Comparison of ENCODE assay signal across 8 cellular contexts in the genomic region with DNA sequence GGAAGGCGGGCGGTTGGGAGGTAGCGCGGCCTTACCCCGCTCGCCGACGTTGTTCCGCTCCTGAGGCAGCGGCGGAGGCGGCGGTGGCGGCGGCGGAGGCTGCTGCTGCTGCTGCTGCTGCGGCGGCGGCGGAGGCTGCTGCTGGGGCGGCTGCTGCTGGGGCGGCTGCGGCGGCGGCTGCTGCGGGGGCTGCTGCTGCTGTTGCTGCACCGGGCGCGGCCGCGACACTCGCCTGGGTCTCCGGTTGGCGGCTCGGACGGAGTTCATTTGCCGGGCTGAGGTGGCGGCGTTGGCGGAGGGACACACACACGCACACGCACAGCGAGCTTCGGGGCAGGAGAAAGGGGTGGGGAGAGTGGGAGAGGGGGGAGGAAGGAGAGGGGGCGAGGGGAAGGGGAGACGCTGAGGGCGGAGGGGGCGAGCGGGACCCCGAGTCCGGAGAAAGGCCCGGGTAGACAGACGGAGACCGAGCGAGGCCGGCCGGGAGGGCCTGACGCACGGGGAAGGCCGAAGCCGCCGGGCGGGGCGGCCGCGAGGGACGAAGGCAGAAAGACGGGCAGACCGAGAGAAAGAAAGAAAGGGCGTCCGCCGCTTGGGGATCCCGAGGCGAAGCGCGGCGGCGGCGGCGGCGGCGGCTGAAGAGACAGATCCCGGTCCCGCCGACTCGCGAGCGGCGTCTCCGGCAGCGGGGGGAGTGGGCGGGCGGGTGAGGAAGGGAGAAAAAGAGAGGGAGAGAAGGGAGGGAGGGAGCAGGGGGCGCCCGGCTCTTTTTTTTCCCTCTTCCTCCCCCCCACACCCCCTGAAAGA. TPM values are rescaled to one million over a fixed set of nuclear protein-coding genes. Genes with fewer than 3 reads are reported as not detected.
A peak's percentile ranks its signal among the peaks of the same experiment; 100 is the strongest.
DNase-seq lines count a peak whose midpoint lies in the region; ATAC-seq and TF ChIP-seq lines count a peak whose summit lies in the region.

No MANE protein-coding gene starts in this region.

- H3K27ac ChIP-seq in DND-41 (ENCODE audit: low read length) = peak overlapping the region; percentile 98

- peaks cover 4% of the 10 kb centered on the region; the same call in 1 of the 2 replicates for H3K36me3 ChIP-seq in DND-41 (ENCODE audit: insufficient read depth, low read length)

- H2AFZ ChIP-seq in DND-41 (ENCODE audit: low read depth, low read length) = peak overlapping the region; percentile 79

- peak overlapping the region; percentile 57 for H3K4me2 ChIP-seq in DND-41 (ENCODE audit: insufficient read depth, low read length)

- H3K9ac ChIP-seq in DND-41 (ENCODE audit: low read depth, low read length) = peak overlapping the region; percentile 94

- H3K9me3 ChIP-seq in DND-41 (ENCODE audit: insufficient read depth, low read length, severe bottlenecking) = no peaks in the 10 kb centered on the region

- H3K79me2 ChIP-seq in DND-41 (ENCODE audit: insufficient read depth, low read length) = peaks cover 51% of the 10 kb centered on the region

- DNase-seq in DND-41 (peak; percentile 72), NAMALWA (ENCODE audit: low spot score) (peak; percentile 71), cardiac fibroblast (ENCODE audit: low read depth in 2 of 2) (peak; percentile 58 to 67), islet precursor cell (peak; percentile 73), HT-29 (ENCODE audit: low spot score) (no peak)
- DNase-seq in activated CD4-positive, CD25-positive, alpha-beta regulatory T cell (lab: John Stamatoyannopoulos, UW) = peak; percentile 44 to 55 (median 48)
- DNase-seq in stimulated activated CD4-positive, alpha-beta T cell treated with anti-CD3 and anti-CD28 coated beads, Interleukin-12 subunit alpha, Interleukin-12 subunit beta, amount 100 ng/mL, for 4 hours = peak; percentile 53

- ATAC-seq in DND-41 (ENCODE audit: insufficient read depth, low read depth) (peak; percentile 16), GM21737 (IDR thresholded peaks at IDR 0.05; ENCODE audit: unreplicated experiment) (peak; percentile 8)

- peaks cover 38% of the 10 kb centered on the region for H3K4me1 ChIP-seq in DND-41 (ENCODE audit: insufficient read depth, low read length)

- peaks cover 34% of the 10 kb centered on the region for H4K20me1 ChIP-seq in DND-41 (ENCODE audit: insufficient read depth, low read length)

- H3K27me3 ChIP-seq in DND-41 (ENCODE audit: insufficient read depth, low read length, poor library complexity) = no peaks in the 10 kb centered on the region

- H3K4me3 ChIP-seq in DND-41 (ENCODE audit: low read depth in 1 of 2, low read length in 2 of 2) (peak overlapping the region; percentile 84 to 93; a peak in 3 of 4 replicates), cardiac fibroblast (replicated peaks in 1 of 2; ENCODE audit: low read depth in 2 of 2, low read length in 2 of 2) (peak overlapping the region; percentile 85 to 87)

- TF ChIP-seq CTCF in DND-41 (IDR thresholded peaks at IDR 0.05; ENCODE audit: borderline replicate concordance, extremely low read depth, low read length, poor library complexity, severe bottlenecking) = no peak
- TF ChIP-seq CTCF in cardiac fibroblast (IDR thresholded peaks at IDR 0.05; ENCODE audit: low read depth, low read length) = no peak

RNA-seq across cellular contexts. Expression of gene FBXO11, which starts 0.6 kb away (rescaled TPM):
- total RNA-seq in HT-29 (2014; rRNA removed; shearing (Covaris generic)) = 12.0 and 22.8 TPM in 2 replicates
